16 cellular contexts compared by ENCODE assay signal in the genomic region with DNA sequence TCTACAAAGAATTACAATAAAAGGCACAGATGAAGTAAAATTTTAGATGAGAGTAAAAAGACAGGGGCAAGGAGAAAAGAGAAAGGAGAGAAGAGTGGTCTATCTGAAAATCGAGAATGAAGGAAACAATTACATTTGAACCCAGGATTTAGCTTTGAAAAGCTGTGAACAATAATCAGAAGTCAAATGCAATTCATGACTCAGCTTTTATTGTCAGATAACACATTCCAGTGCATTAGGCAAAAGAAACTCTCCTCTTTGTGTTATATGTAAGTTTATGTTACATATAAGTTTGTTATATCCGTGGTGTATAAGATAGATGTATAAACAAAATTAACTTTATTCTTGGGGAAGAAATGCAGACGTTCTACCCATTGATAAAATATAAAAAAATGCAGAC.
DNase-seq lines count a peak whose midpoint lies in the region; ATAC-seq, FAIRE-seq and TF ChIP-seq lines count a peak whose summit lies in the region.
"Had no signal": no experiment of that assay in that cellular context is flagged by ENCODE, and none has a peak within 500 bp of the region (broad histone marks: within the 10 kb centered on the region; RNA-seq: fewer than 3 reads in every experiment).

No MANE protein-coding gene starts in this region.

- POLR2A ChIA-PET in HepG2 (lab: Yijun Ruan, JAX) (no interaction called here), PC-3 (lab: Charles Lee; ENCODE audit: unreplicated experiment) (no interaction called here), endothelial cell of umbilical vein (lab: Charles Lee) (no interaction called here), HEK293T (lab: Yijun Ruan, JAX) (no interaction called here)

- H3K4me1 ChIP-seq in HepG2 (ENCODE audit: insufficient read depth, low read length): peaks cover 12% of the 10 kb centered on the region
- no peaks in the 10 kb centered on the region for H3K4me1 ChIP-seq in right lobe of liver
- H3K4me1 ChIP-seq in PC-3 (ENCODE audit: insufficient read depth, low read length): no peaks in the 10 kb centered on the region
- H3K4me1 ChIP-seq in endothelial cell of umbilical vein (ENCODE audit: control insufficient read depth, extremely low read depth, insufficient read depth, low read length): no peaks in the 10 kb centered on the region

- H2AFZ ChIP-seq in HepG2 (ENCODE audit: low read length) (no peak overlapping the region), PC-3 (ENCODE audit: low read length) (no peak overlapping the region), endothelial cell of umbilical vein (ENCODE audit: low read depth, low read length) (no peak overlapping the region)

- CTCF ChIA-PET in HepG2 (lab: Yijun Ruan, JAX; ENCODE audit: low intra/inter-chr PET ratio, low total read pairs): no interaction called here
- CTCF ChIA-PET in PC-3 (lab: Charles Lee): no interaction called here
- CTCF ChIA-PET in endothelial cell of umbilical vein (lab: Charles Lee): interaction anchor here (1.0 kb wide), 1 partner anchor 15 kb away, joined by 3 read pairs; no protein-coding TSS in a partner anchor
- CTCF ChIA-PET in HEK293T (lab: Yijun Ruan, JAX): no interaction called here

- FAIRE-seq in HepG2 (lab: Jason Lieb, UNC) (no peak), endothelial cell of umbilical vein (lab: Jason Lieb, UNC) (peak; percentile 12)
- FAIRE-seq: G401.6, GM12891 had no signal

- no peak for TF ChIP-seq RAD21 in HepG2 (CRISPR knock-in tag; IDR thresholded peaks at IDR 0.05)

- H3K27me3 ChIP-seq in HepG2 (ENCODE audit: control insufficient read depth in 1 of 2, insufficient read depth in 2 of 2, low read length in 2 of 2): no peaks in the 10 kb centered on the region
- no peaks in the 10 kb centered on the region for H3K27me3 ChIP-seq in right lobe of liver
- H3K27me3 ChIP-seq in PC-3 (ENCODE audit: low read length): no peaks in the 10 kb centered on the region
- H3K27me3 ChIP-seq in endothelial cell of umbilical vein (ENCODE audit: control insufficient read depth in 2 of 2, insufficient read depth in 2 of 2, low read length in 2 of 2): no peaks in the 10 kb centered on the region

- BruUV-seq in HepG2 (replicated peaks; lab: Mats Ljungman, UMichigan) (TSS peak; percentile 18), PC-3 (replicated peaks; lab: Mats Ljungman, UMichigan) (TSS peak; percentile 6), endothelial cell of umbilical vein (replicated peaks; lab: Mats Ljungman, UMichigan) (no TSS peak)

- intact Hi-C loops in HepG2 (cut with micrococcal nuclease; ENCODE audit: unreplicated experiment): no loop called here
- intact Hi-C loops in right lobe of liver (cut with DNase I): no loop called here
- intact Hi-C loops in PC-3 (cut with micrococcal nuclease): no loop called here
- intact Hi-C loops in endothelial cell of umbilical vein (cut with micrococcal nuclease): no loop called here

- H3F3A ChIP-seq in PC-3 (ENCODE audit: low read length, unreplicated experiment): no peaks in the 10 kb centered on the region

- H3K9me1 ChIP-seq in endothelial cell of umbilical vein (replicated peaks; ENCODE audit: control insufficient read depth, extremely low read depth, insufficient read depth, low read length): no peaks in the 10 kb centered on the region

- H3K9ac ChIP-seq in HepG2 (ENCODE audit: insufficient read depth, low read depth, low read length) (no peak overlapping the region), PC-3 (ENCODE audit: low read length) (no peak overlapping the region), endothelial cell of umbilical vein (replicated peaks; ENCODE audit: extremely low read depth, insufficient read depth, low read length) (no peak overlapping the region)

- TF ChIP-seq POLR2A in HepG2 (IDR thresholded peaks at IDR 0.05; ENCODE audit: insufficient read depth in 1 of 2, low read depth in 2 of 2, low read length in 2 of 2): no peak
- TF ChIP-seq POLR2A in right lobe of liver (IDR thresholded peaks at IDR 0.05): no peak
- TF ChIP-seq POLR2A in endothelial cell of umbilical vein (IDR thresholded peaks at IDR 0.05; ENCODE audit: low read depth, low read length): no peak

- 94% methylated on average over 3 of the region's 3 CpGs for WGBS in HepG2 (ENCODE audit: low lambda C conversion rate)
- WGBS in right lobe of liver (ENCODE audit: insufficient coverage, low coverage, low lambda C conversion rate, missing lambda C conversion rate): 86% methylated on average over 3 of the region's 3 CpGs

- H3K9me2 ChIP-seq in PC-3 (replicated peaks; ENCODE audit: low read length): no peaks in the 10 kb centered on the region

- ATAC-seq in HepG2 (no peak), right lobe of liver (no peak), PC-3 (no peak), GM18909 (IDR thresholded peaks at IDR 0.05; ENCODE audit: poor library complexity, unreplicated experiment) (no peak)
- ATAC-seq: HCT116 had no signal

- H4K20me1 ChIP-seq in HepG2 (ENCODE audit: insufficient read depth, low read length) (no peaks in the 10 kb centered on the region), PC-3 (ENCODE audit: low read length) (no peaks in the 10 kb centered on the region), endothelial cell of umbilical vein (replicated peaks; ENCODE audit: control insufficient read depth, extremely low read depth, insufficient read depth, low read length) (no peaks in the 10 kb centered on the region)

- H3K4me2 ChIP-seq in HepG2 (ENCODE audit: low read depth, low read length) (no peak overlapping the region), PC-3 (ENCODE audit: low read length) (no peak overlapping the region), endothelial cell of umbilical vein (ENCODE audit: insufficient read depth, low read length) (no peak overlapping the region)

- DNase-seq in HepG2 (ENCODE audit: low spot score) (no peak), right lobe of liver (no peak), PC-3 (no peak), endothelial cell of umbilical vein (ENCODE audit: low read depth, low spot score) (no peak), cortex of kidney (lab: John Stamatoyannopoulos, UW) (no peak), HEK293T (ENCODE audit: extremely low spot score) (no peak)
- DNase-seq in stimulated activated naive CD4-positive, alpha-beta T cell (lab: John Stamatoyannopoulos, UW): no peak
- DNase-seq: 8988T; C1 segment of cervical spinal cord; CD4-positive, alpha-beta T cell; DMS79 treated with DMSO at 0.1 percent for 48 hours; EL had no signal

- H3K79me2 ChIP-seq in HepG2 (ENCODE audit: insufficient read depth, low read length): no peaks in the 10 kb centered on the region
- H3K79me2 ChIP-seq in PC-3 (ENCODE audit: low read length): no peaks in the 10 kb centered on the region
- H3K79me2 ChIP-seq in endothelial cell of umbilical vein (ENCODE audit: control insufficient read depth, insufficient read depth, low read length): no peaks in the 10 kb centered on the region

- H3K4me3 ChIP-seq in HepG2 (replicated peaks in 1 of 3; ENCODE audit: insufficient read depth in 1 of 3, low read depth in 2 of 3, low read length in 3 of 3) (no peak overlapping the region), right lobe of liver (no peak overlapping the region), PC-3 (ENCODE audit: low read length) (no peak overlapping the region), endothelial cell of umbilical vein (replicated peaks in 1 of 3; ENCODE audit: insufficient read depth in 1 of 3, low read depth in 1 of 3, low read length in 3 of 3) (no peak overlapping the region)

- H3K36me3 ChIP-seq in HepG2 (replicated peaks in 1 of 2; ENCODE audit: control insufficient read depth in 1 of 2, insufficient read depth in 2 of 2, low read length in 2 of 2): peaks cover 7 to 28% of the 10 kb centered on the region in 2 experiments; a peak in 4 of 5 replicates
- H3K36me3 ChIP-seq in right lobe of liver: no peaks in the 10 kb centered on the region
- peaks cover 5% of the 10 kb centered on the region for H3K36me3 ChIP-seq in PC-3 (ENCODE audit: low read depth, low read length)
- no peaks in the 10 kb centered on the region for H3K36me3 ChIP-seq in endothelial cell of umbilical vein (ENCODE audit: control insufficient read depth in 2 of 2, extremely low read depth in 1 of 2, insufficient read depth in 2 of 2, low read length in 2 of 2)

- in situ Hi-C loops in HepG2 (cut with HindIII; ENCODE audit: extremely low pct_ligation_motif_present, low pct_unique_long_range_greater_than_20kb): no loop called here

- TF ChIP-seq EP300 in HepG2 (IDR thresholded peaks at IDR 0.05; ENCODE audit: low read depth in 2 of 2, low read length in 2 of 2) (no peak), HepG2 (CRISPR knock-in tag; IDR thresholded peaks at IDR 0.05; ENCODE audit: borderline replicate concordance) (no peak)

- H3K27ac ChIP-seq in HepG2 (ENCODE audit: extremely low read length, insufficient read depth, low read length): no peak overlapping the region
- no peak overlapping the region for H3K27ac ChIP-seq in right lobe of liver
- H3K27ac ChIP-seq in PC-3 (ENCODE audit: low read length): no peak overlapping the region
- H3K27ac ChIP-seq in endothelial cell of umbilical vein (ENCODE audit: insufficient read depth, low read depth, low read length): no peak overlapping the region

- dilution Hi-C loops in endothelial cell of umbilical vein (cut with MboI; ENCODE audit: extremely low pct_ligation_motif_present, low sequenced_read_pairs): no loop called here

- H3K9me3 ChIP-seq in HepG2 (ENCODE audit: low read length) (no peaks in the 10 kb centered on the region), right lobe of liver (no peaks in the 10 kb centered on the region), PC-3 (ENCODE audit: low read length) (no peaks in the 10 kb centered on the region), endothelial cell of umbilical vein (replicated peaks; ENCODE audit: control insufficient read depth, insufficient read depth, low read length) (no peaks in the 10 kb centered on the region)

- no peak for TF ChIP-seq CTCF in HepG2 (CRISPR knock-in tag; IDR thresholded peaks at IDR 0.05)
- TF ChIP-seq CTCF in right lobe of liver (IDR thresholded peaks at IDR 0.05): no peak
- no peak for TF ChIP-seq CTCF in PC-3 (conservative IDR thresholded peaks at IDR 0.05; ENCODE audit: low read depth, low read length)
- TF ChIP-seq CTCF in endothelial cell of umbilical vein (IDR thresholded peaks at IDR 0.05; ENCODE audit: extremely low read depth in 1 of 2, insufficient read depth in 1 of 2, low read depth in 1 of 2, low read length in 2 of 2): no peak

TF ChIP-seq in HepG2, 621 proteins besides CTCF, POLR2A, EP300 and RAD21 (continues in another document):
- TF ChIP-seq NFE2L2 (IDR thresholded peaks at IDR 0.05; ENCODE audit: low read length) (peak; percentile 86), ZNF230 (CRISPR knock-in tag; IDR thresholded peaks at IDR 0.05) (no peak), MAFF (IDR thresholded peaks at IDR 0.05; ENCODE audit: low read depth, low read length) (peak; percentile 69)

TF ChIP-seq in endothelial cell of umbilical vein, 7 proteins besides CTCF, POLR2A, EP300 and RAD21 (continues in another document):
- TF ChIP-seq EZH2 (IDR thresholded peaks at IDR 0.05; ENCODE audit: borderline replicate concordance, low read depth, low read length, severe bottlenecking) (no peak), FOS (IDR thresholded peaks at IDR 0.05; ENCODE audit: borderline replicate concordance, insufficient read depth, low read length) (no peak)

TF ChIP-seq in HEK293T, 16 proteins besides CTCF, POLR2A, EP300 and RAD21 (continues in another document):
- no peak for TF ChIP-seq FOXA1 (IDR thresholded peaks at IDR 0.05)
- TF ChIP-seq HDGF (IDR thresholded peaks at IDR 0.05; ENCODE audit: borderline replicate concordance): no peak
- no peak for TF ChIP-seq FOXK2 (IDR thresholded peaks at IDR 0.05)
- no peak for TF ChIP-seq SUZ12 (IDR thresholded peaks at IDR 0.05)
